13 cellular contexts compared by ENCODE assay signal in the genomic region with DNA sequence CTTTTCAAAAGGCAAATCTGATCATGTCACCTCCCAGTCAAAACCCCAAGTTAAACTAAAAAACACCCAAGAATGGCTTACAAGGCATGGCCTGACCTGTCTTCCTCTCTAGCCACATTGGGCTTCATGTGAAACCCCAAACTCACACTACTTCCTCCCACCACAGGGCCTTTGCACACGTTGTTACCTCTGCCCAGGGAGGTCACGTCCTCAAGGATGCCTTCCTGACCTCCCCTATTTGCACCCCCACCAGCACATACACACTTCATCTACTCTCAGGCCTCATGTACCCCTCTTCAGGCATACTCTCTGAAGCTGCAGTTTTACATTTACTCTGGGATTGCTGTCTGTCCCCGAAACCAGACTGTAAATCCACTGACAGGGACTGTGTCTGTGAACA. TPM values are rescaled to one million over a fixed set of nuclear protein-coding genes. Genes with fewer than 3 reads are reported as not detected.
DNase-seq lines count a peak whose midpoint lies in the region; ATAC-seq and TF ChIP-seq lines count a peak whose summit lies in the region.
"Had no signal": no experiment of that assay in that cellular context is flagged by ENCODE, and none has a peak within 500 bp of the region (broad histone marks: within the 10 kb centered on the region; RNA-seq: fewer than 3 reads in every experiment).

No MANE protein-coding gene starts in this region.

- H3K36me3 Mint-ChIP-seq in Caco-2 (ENCODE audit: insufficient read depth, unreplicated experiment) (peaks cover 100% of the 10 kb centered on the region), brain (peaks cover 17% of the 10 kb centered on the region)

- H2AFZ ChIP-seq in Karpas-422 (ENCODE audit: low read length) (no peak overlapping the region), parathyroid adenoma (no peak overlapping the region)
- H2AFZ ChIP-seq: GM23248 had no signal

- H3K27ac ChIP-seq in Karpas-422 (ENCODE audit: low read length) (peak overlapping the region; percentile 96), parathyroid adenoma (peak overlapping the region; percentile 95)
- H3K27ac ChIP-seq: GM23248, vagina had no signal

- H3K4me1 Mint-ChIP-seq in Caco-2 (ENCODE audit: low read depth, unreplicated experiment) = peaks cover 43% of the 10 kb centered on the region
- peaks cover 98% of the 10 kb centered on the region for H3K4me1 Mint-ChIP-seq in brain

- CTCF ChIA-PET in Caco-2 (lab: Charles Lee) = no interaction called here

- H3K4me1 ChIP-seq in Caco-2 (peaks cover 74% of the 10 kb centered on the region), Karpas-422 (ENCODE audit: low read length) (peaks cover 92% of the 10 kb centered on the region), parathyroid adenoma (peaks cover 61% of the 10 kb centered on the region)

- H3K4me3 ChIP-seq in Caco-2 (ENCODE audit: low read depth, low read length) (no peak overlapping the region), Karpas-422 (ENCODE audit: low read length) (peak overlapping the region; percentile 29; the same call in 1 of the 2 replicates), parathyroid adenoma (ENCODE audit: low read depth, low read length) (peak overlapping the region; percentile 95)
- H3K4me3 ChIP-seq: GM23248, vagina had no signal

- intact Hi-C loops in Caco-2 (cut with micrococcal nuclease; ENCODE audit: unreplicated experiment) = no loop called here

- H3K9me2 ChIP-seq in Karpas-422 (replicated peaks; ENCODE audit: insufficient read depth, low read length) = no peaks in the 10 kb centered on the region

- no peak for TF ChIP-seq CTCF in Caco-2 (IDR thresholded peaks at IDR 0.05; ENCODE audit: insufficient read depth in 1 of 2, low read depth in 1 of 2, low read length in 1 of 2, severe bottlenecking in 1 of 2, unreplicated experiment in 1 of 2)
- no peak for TF ChIP-seq CTCF in brain (conservative IDR thresholded peaks at IDR 0.05)
- TF ChIP-seq CTCF in parathyroid adenoma (IDR thresholded peaks at IDR 0.05) = no peak

- DNase-seq in Caco-2 (no peak), Karpas-422 (no peak), NCI-H526 treated with DMSO at 0.1 percent for 48 hours (lab: John Stamatoyannopoulos, UW) (no peak), C1 segment of cervical spinal cord (lab: John Stamatoyannopoulos, UW) (no peak), OCI-M1 (lab: John Stamatoyannopoulos, UW) (no peak)
- DNase-seq: activated CD4-positive, CD25-positive, alpha-beta regulatory T cell; DMS 273 treated with DMSO at 0.1 percent for 48 hours; GM23248; NCI-H1417 had no signal

- H3K79me2 ChIP-seq in Karpas-422 (ENCODE audit: low read length) (peaks cover 100% of the 10 kb centered on the region), parathyroid adenoma (peaks cover 87% of the 10 kb centered on the region)

- H3K9ac ChIP-seq in Karpas-422 (ENCODE audit: low read length) = peak overlapping the region; percentile 56; the same call in 1 of the 2 replicates
- H3K9ac ChIP-seq in parathyroid adenoma = peak overlapping the region; percentile 9
- H3K9ac ChIP-seq: GM23248 had no signal

- H3K36me3 ChIP-seq in Caco-2 (ENCODE audit: control insufficient read depth, insufficient read depth, low read length) (peaks cover 16% of the 10 kb centered on the region), Karpas-422 (ENCODE audit: insufficient read depth, low read length) (peaks cover 24% of the 10 kb centered on the region; the same call in 1 of the 2 replicates), parathyroid adenoma (ENCODE audit: control insufficient read depth, insufficient read depth, low read length) (peaks cover 3% of the 10 kb centered on the region)
- H3K36me3 ChIP-seq: vagina had no signal

- H3K27ac Mint-ChIP-seq in Caco-2 (ENCODE audit: unreplicated experiment) (peak overlapping the region; percentile 49), brain (peak overlapping the region in 4 of 5 experiments; percentile 70 to 88 (median 86))

- H3K4me2 ChIP-seq in Karpas-422 (ENCODE audit: low read depth, low read length, poor library complexity, severe bottlenecking) (peak overlapping the region; percentile 94), parathyroid adenoma (ENCODE audit: low read length) (peak overlapping the region; percentile 89)

- H3K27me3 ChIP-seq in Caco-2 (replicated peaks; ENCODE audit: control insufficient read depth, insufficient read depth, low read length) = no peaks in the 10 kb centered on the region; the same call in 1 of the 2 replicates
- H3K27me3 ChIP-seq in Karpas-422 (ENCODE audit: low read length) = no peaks in the 10 kb centered on the region
- no peaks in the 10 kb centered on the region for H3K27me3 ChIP-seq in parathyroid adenoma (ENCODE audit: control insufficient read depth, insufficient read depth, low read length)
- H3K27me3 ChIP-seq: vagina had no signal

- H3K4me3 Mint-ChIP-seq in Caco-2 (ENCODE audit: unreplicated experiment) = peak overlapping the region; percentile 40
- H3K4me3 Mint-ChIP-seq in brain = peak overlapping the region in 4 of 5 experiments; percentile 37 to 99 (median 90)

- BruUV-seq in Caco-2 (replicated peaks; lab: Mats Ljungman, UMichigan) = no TSS peak

- POLR2A ChIA-PET in Caco-2 (lab: Charles Lee) = no interaction called here

- peaks cover 54% of the 10 kb centered on the region for H4K20me1 ChIP-seq in Karpas-422 (ENCODE audit: insufficient read depth, low read depth, low read length)

- H3K9me3 ChIP-seq in Caco-2 (no peaks in the 10 kb centered on the region), Karpas-422 (ENCODE audit: low read length) (no peaks in the 10 kb centered on the region), parathyroid adenoma (ENCODE audit: control insufficient read depth, low read length) (no peaks in the 10 kb centered on the region)
- H3K9me3 ChIP-seq: vagina had no signal

- H3K9me3 Mint-ChIP-seq in Caco-2 (ENCODE audit: unreplicated experiment) (no peaks in the 10 kb centered on the region), brain (no peaks in the 10 kb centered on the region)

- ATAC-seq in GM21367 (IDR thresholded peaks at IDR 0.05; ENCODE audit: unreplicated experiment) = no peak

- H3K27me3 Mint-ChIP-seq in Caco-2 (ENCODE audit: insufficient read depth, unreplicated experiment) = no peaks in the 10 kb centered on the region
- peaks cover 18% of the 10 kb centered on the region for H3K27me3 Mint-ChIP-seq in brain

RNA-seq across cellular contexts. Expression of a gene that starts 6.1 kb away (rescaled TPM):
- total RNA-seq in Caco-2 (2022) = 282 and 290 TPM in 2 replicates
- 88.5 and 185 TPM in 2 replicates for total RNA-seq in Karpas-422 (2014; rRNA removed; shearing (Covaris generic); ENCODE audit: low replicate concordance)
- polyA plus RNA-seq in brain (ENCODE audit: insufficient read depth, low read depth, low replicate concordance) = 317 TPM
